In the genomic region with DNA sequence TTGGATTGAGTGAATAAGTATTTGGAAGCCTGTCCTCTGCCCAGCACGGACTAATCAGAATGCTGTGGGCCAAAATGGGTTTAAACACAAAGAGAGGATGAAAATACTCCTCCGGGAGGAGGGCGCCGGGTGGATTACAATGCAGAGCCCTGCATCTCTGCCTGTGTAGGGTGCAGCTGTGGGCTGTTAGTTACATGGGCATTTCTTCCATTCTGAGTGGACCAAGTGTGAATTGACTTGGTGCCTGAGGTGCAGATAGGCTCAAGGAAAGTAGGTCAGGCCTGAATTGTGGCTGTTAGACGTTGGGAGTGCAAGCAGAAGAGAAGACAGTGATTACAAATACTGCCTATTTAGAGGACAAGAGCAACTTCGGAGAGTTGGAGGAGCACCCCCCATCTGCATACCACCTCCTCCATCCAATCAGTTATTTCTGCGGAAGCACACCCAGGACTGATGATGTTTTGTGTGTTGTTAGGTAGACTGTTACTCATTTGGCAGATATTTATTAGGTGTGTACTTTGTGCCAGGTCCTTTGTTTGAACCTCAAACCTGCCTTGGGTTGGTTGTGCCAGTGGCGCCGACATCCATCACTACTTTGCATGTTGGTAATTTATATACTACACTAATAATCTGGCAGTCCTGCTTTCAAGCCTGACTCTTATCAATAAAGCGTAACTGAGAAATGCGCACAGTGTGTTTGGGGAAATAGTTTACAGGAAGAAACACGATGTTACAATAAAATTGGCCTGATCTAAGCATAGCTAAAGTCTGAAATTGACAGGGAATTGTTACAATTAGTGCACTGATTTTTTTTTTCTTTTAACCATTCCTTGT, we compare ENCODE assay signal across 1 cellular context.
TF ChIP-seq lines count a peak whose summit lies in the region.

No MANE protein-coding gene starts in this region.

TF ChIP-seq in GM12878, 131 proteins besides CTCF, POLR2A, EP300 and RAD21 (continued from another document):
- TF ChIP-seq, protein P1, sequence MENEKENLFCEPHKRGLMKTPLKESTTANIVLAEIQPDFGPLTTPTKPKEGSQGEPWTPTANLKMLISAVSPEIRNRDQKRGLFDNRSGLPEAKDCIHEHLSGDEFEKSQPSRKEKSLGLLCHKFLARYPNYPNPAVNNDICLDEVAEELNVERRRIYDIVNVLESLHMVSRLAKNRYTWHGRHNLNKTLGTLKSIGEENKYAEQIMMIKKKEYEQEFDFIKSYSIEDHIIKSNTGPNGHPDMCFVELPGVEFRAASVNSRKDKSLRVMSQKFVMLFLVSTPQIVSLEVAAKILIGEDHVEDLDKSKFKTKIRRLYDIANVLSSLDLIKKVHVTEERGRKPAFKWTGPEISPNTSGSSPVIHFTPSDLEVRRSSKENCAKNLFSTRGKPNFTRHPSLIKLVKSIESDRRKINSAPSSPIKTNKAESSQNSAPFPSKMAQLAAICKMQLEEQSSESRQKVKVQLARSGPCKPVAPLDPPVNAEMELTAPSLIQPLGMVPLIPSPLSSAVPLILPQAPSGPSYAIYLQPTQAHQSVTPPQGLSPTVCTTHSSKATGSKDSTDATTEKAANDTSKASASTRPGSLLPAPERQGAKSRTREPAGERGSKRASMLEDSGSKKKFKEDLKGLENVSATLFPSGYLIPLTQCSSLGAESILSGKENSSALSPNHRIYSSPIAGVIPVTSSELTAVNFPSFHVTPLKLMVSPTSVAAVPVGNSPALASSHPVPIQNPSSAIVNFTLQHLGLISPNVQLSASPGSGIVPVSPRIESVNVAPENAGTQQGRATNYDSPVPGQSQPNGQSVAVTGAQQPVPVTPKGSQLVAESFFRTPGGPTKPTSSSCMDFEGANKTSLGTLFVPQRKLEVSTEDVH (IDR thresholded peaks at IDR 0.05; ENCODE audit: low read depth, partially characterized antibody), result no peak
- TF ChIP-seq POLR2AphosphoS5 (IDR thresholded peaks at IDR 0.05; ENCODE audit: low read length), result no peak
